In the genomic region with DNA sequence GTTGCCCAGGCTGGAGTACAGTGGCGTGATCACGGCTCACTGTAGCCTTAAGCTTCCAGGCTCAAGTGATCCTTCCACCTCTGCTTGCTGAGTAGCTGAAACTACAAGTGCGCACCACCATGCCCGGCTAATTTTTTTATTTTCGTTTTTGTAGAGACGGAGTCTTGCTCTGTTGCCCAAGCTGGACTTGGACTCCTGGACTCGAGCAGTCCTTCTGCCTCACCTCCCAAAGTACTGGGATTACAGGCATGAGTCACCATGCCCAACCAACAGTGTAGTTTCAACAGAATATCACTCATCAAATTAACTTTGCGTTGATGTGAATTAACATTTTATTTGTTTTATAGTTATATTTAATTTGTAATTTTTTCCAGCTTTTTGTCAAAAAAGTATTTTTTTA, we compare ENCODE assay signal across 21 cellular contexts. TPM values are rescaled to one million over a fixed set of nuclear protein-coding genes. Genes with fewer than 3 reads are reported as not detected.
A peak's percentile ranks its signal among the peaks of the same experiment; 100 is the strongest.
DNase-seq lines count a peak whose midpoint lies in the region; ATAC-seq, FAIRE-seq and TF ChIP-seq lines count a peak whose summit lies in the region.
"Had no signal": no experiment of that assay in that cellular context is flagged by ENCODE, and none has a peak within 500 bp of the region (broad histone marks: within the 10 kb centered on the region; RNA-seq: fewer than 3 reads in every experiment).

No MANE protein-coding gene starts in this region.

- no peak overlapping the region for H2AFZ ChIP-seq in GM23338

- no peak for TF ChIP-seq POLR2A in suprapubic skin (IDR thresholded peaks at IDR 0.05)

- DNase-seq in RCC 7860 (ENCODE audit: low spot score), result no peak
- DNase-seq in epithelial cell of proximal tubule (ENCODE audit: low read depth), result peak; percentile 76
- peak; percentile 75 for DNase-seq in renal cortical epithelial cell (ENCODE audit: low read depth)
- DNase-seq in brain microvascular endothelial cell, result no peak
- DNase-seq in activated T-cell treated with anti-CD3 and anti-CD28 coated beads, Interleukin-2, amount 50 U/mL, for 4 hours, result no peak
- no peak for DNase-seq in GM23338 (ENCODE audit: low spot score)
- no peak for DNase-seq in suprapubic skin (ENCODE audit: low spot score in 2 of 2)
- DNase-seq: BE2C; CD4-positive, alpha-beta memory T cell; DMS153; DND-41; GDM1; HFFc6 had no signal

- TF ChIP-seq EP300 in suprapubic skin (IDR thresholded peaks at IDR 0.05), result no peak

- no peaks in the 10 kb centered on the region for H3F3A ChIP-seq in GM23338 (replicated peaks; ENCODE audit: low read depth)

- WGBS in suprapubic skin, result 90% methylated on average over 8 of the region's 8 CpGs

- no peak overlapping the region for H3K4me2 ChIP-seq in GM23338

- H3K27me3 Mint-ChIP-seq in activated T-cell treated with anti-CD3 and anti-CD28 coated beads, Interleukin-2, amount 50 U/mL, for 4 hours (ENCODE audit: low read depth), result no peaks in the 10 kb centered on the region
- no peaks in the 10 kb centered on the region for H3K27me3 Mint-ChIP-seq in GM23338 (ENCODE audit: insufficient read depth, low read depth, poor library complexity)
- H3K27me3 Mint-ChIP-seq: CD4-positive, alpha-beta memory T cell; IgD-negative memory B cell had no signal

- no peak overlapping the region for H3K4me3 Mint-ChIP-seq in activated T-cell treated with anti-CD3 and anti-CD28 coated beads, Interleukin-2, amount 50 U/mL, for 4 hours
- H3K4me3 Mint-ChIP-seq in GM23338, result no peak overlapping the region
- H3K4me3 Mint-ChIP-seq: CD4-positive, alpha-beta memory T cell; HFFc6; IgD-negative memory B cell had no signal

- TF ChIP-seq CTCF in HEK293 (tag by site-specific recombination; IDR thresholded peaks at IDR 0.05) (no peak), epithelial cell of proximal tubule (conservative IDR thresholded peaks at IDR 0.05; ENCODE audit: low read depth, low read length) (no peak), brain microvascular endothelial cell (IDR thresholded peaks at IDR 0.05; ENCODE audit: low read depth, low read length, missing control alignments) (no peak), GM23338 (conservative IDR thresholded peaks at IDR 0.05; ENCODE audit: low read depth in 2 of 2) (no peak), suprapubic skin (IDR thresholded peaks at IDR 0.05) (no peak)

- H3K4me3 ChIP-seq in HEK293 (ENCODE audit: low read depth, low read length) (no peak overlapping the region), epithelial cell of proximal tubule (ENCODE audit: low read depth, low read length) (no peak overlapping the region), brain microvascular endothelial cell (ENCODE audit: low read depth, low read length) (no peak overlapping the region), GM23338 (no peak overlapping the region), suprapubic skin (no peak overlapping the region)
- H3K4me3 ChIP-seq: HAP-1 had no signal

- no peaks in the 10 kb centered on the region for H3K9me3 Mint-ChIP-seq in activated T-cell treated with anti-CD3 and anti-CD28 coated beads, Interleukin-2, amount 50 U/mL, for 4 hours
- H3K9me3 Mint-ChIP-seq in GM23338, result no peaks in the 10 kb centered on the region
- H3K9me3 Mint-ChIP-seq: CD4-positive, alpha-beta memory T cell; HFFc6; IgD-negative memory B cell had no signal

- ATAC-seq in activated T-cell treated with anti-CD3 and anti-CD28 coated beads, Interleukin-2, amount 50 U/mL, for 4 hours, result no peak
- no peak for ATAC-seq in GM23338

- H3K27ac ChIP-seq in HEK293 (ENCODE audit: extremely low read depth, low read depth, low read length) (no peak overlapping the region), brain microvascular endothelial cell (no peak overlapping the region), GM23338 (ENCODE audit: low read depth) (no peak overlapping the region), suprapubic skin (no peak overlapping the region)
- H3K27ac ChIP-seq: C4-2B had no signal

- no peak overlapping the region for H3K27ac Mint-ChIP-seq in GM23338
- H3K27ac Mint-ChIP-seq: CD4-positive, alpha-beta memory T cell; HFFc6; IgD-negative memory B cell had no signal

- POLR2A ChIA-PET in HEK293 (lab: Yijun Ruan, JAX), result no interaction called here

- H3K27me3 ChIP-seq in brain microvascular endothelial cell (replicated peaks) (no peaks in the 10 kb centered on the region), GM23338 (ENCODE audit: insufficient read depth) (no peaks in the 10 kb centered on the region), suprapubic skin (no peaks in the 10 kb centered on the region)
- H3K27me3 ChIP-seq: BE2C had no signal

- no peaks in the 10 kb centered on the region for H3K79me2 ChIP-seq in GM23338 (replicated peaks; ENCODE audit: insufficient read depth)

- H3K36me3 Mint-ChIP-seq in activated T-cell treated with anti-CD3 and anti-CD28 coated beads, Interleukin-2, amount 50 U/mL, for 4 hours (ENCODE audit: insufficient read depth), result peaks cover 24% of the 10 kb centered on the region
- H3K36me3 Mint-ChIP-seq in GM23338 (ENCODE audit: low read depth), result no peaks in the 10 kb centered on the region

- CTCF ChIA-PET in HEK293 (lab: Yijun Ruan, JAX), result interaction anchor here (0.8 to 2.4 kb wide), 2 partner anchors 12 to 299 kb away, joined by 6 to 14 read pairs; no protein-coding TSS in a partner anchor

- no peaks in the 10 kb centered on the region for H3K9me2 ChIP-seq in GM23338 (ENCODE audit: insufficient read depth)

- in situ Hi-C loops in brain microvascular endothelial cell (cut with HindIII; ENCODE audit: low pct_ligation_motif_present, low sequenced_read_pairs), result no loop called here

- no peaks in the 10 kb centered on the region for H3K4me1 Mint-ChIP-seq in activated T-cell treated with anti-CD3 and anti-CD28 coated beads, Interleukin-2, amount 50 U/mL, for 4 hours (ENCODE audit: low read depth)
- no peaks in the 10 kb centered on the region for H3K4me1 Mint-ChIP-seq in GM23338

- H4K20me1 ChIP-seq in GM23338 (replicated peaks; ENCODE audit: insufficient read depth), result no peaks in the 10 kb centered on the region

- peak; percentile 15 for FAIRE-seq in RCC 7860 (lab: Jason Lieb, UNC)
- FAIRE-seq: A204.1, D721Med, GM19239, H1 had no signal

- no peaks in the 10 kb centered on the region for H3K9me3 ChIP-seq in HEK293 (ENCODE audit: control insufficient read depth, insufficient read depth, low read depth, low read length)
- no peaks in the 10 kb centered on the region for H3K9me3 ChIP-seq in suprapubic skin
- H3K9me3 ChIP-seq: BE2C, HAP-1 had no signal

- H3K36me3 ChIP-seq in HEK293 (ENCODE audit: control insufficient read depth in 2 of 2, insufficient read depth in 1 of 2, low read length in 2 of 2) (peaks cover 6 to 27% of the 10 kb centered on the region in 2 experiments; a peak in 2 of 3 replicates), brain microvascular endothelial cell (replicated peaks) (peaks cover 2% of the 10 kb centered on the region), GM23338 (ENCODE audit: insufficient read depth) (no peaks in the 10 kb centered on the region), suprapubic skin (peaks cover 10% of the 10 kb centered on the region)
- H3K36me3 ChIP-seq: BE2C, HAP-1 had no signal

- H3K4me1 ChIP-seq in HEK293 (ENCODE audit: control insufficient read depth, insufficient read depth, low read length), result no peaks in the 10 kb centered on the region
- H3K4me1 ChIP-seq in GM23338 (ENCODE audit: insufficient read depth), result no peaks in the 10 kb centered on the region
- no peaks in the 10 kb centered on the region for H3K4me1 ChIP-seq in suprapubic skin
- H3K4me1 ChIP-seq: BE2C, HAP-1 had no signal

TF ChIP-seq in HEK293, 187 proteins besides CTCF, POLR2A, EP300 and RAD21:
- TF ChIP-seq, protein P1, sequence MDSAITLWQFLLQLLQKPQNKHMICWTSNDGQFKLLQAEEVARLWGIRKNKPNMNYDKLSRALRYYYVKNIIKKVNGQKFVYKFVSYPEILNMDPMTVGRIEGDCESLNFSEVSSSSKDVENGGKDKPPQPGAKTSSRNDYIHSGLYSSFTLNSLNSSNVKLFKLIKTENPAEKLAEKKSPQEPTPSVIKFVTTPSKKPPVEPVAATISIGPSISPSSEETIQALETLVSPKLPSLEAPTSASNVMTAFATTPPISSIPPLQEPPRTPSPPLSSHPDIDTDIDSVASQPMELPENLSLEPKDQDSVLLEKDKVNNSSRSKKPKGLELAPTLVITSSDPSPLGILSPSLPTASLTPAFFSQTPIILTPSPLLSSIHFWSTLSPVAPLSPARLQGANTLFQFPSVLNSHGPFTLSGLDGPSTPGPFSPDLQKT (IDR thresholded peaks at IDR 0.05; ENCODE audit: borderline replicate concordance, low read depth, low read length), result no peak
- TF ChIP-seq ZNF121 (tag by site-specific recombination; IDR thresholded peaks at IDR 0.05), result peak; percentile 64; the same call in 1 of the 2 replicates
- TF ChIP-seq ZNF391 (tag by site-specific recombination; IDR thresholded peaks at IDR 0.05; ENCODE audit: borderline replicate concordance, low read depth), result no peak

RNA-seq across cellular contexts. Expression of a gene that starts 45.3 kb away (rescaled TPM):
- 19.0 TPM in 2 replicates for total RNA-seq in epithelial cell of proximal tubule
- total RNA-seq in renal cortical epithelial cell, result 32.3 and 56.5 TPM in 2 replicates
- total RNA-seq in activated T-cell treated with anti-CD3 and anti-CD28 coated beads, Interleukin-2, amount 50 U/mL, for 4 hours, result 10 to 100 TPM; 28.4 to 34.8 (median 33.6) TPM
- total RNA-seq in GM23338 (2014; rRNA removed; shearing (Covaris generic)), result 28.5 and 34.9 TPM in 2 replicates
- 86.7 and 103 TPM in 2 replicates for polyA plus RNA-seq in GM23338 (2016; fragmentation: Nextera tagmentation; extraction: Ambion mirVana)
- 10 to 100 TPM; 20.0 to 60.0 (median 23.0) TPM for total RNA-seq in suprapubic skin

RNA-seq across cellular contexts. Expression of a gene that starts 53.5 kb away (rescaled TPM):
- total RNA-seq in epithelial cell of proximal tubule, result 28.4 and 40.3 TPM in 2 replicates
- total RNA-seq in renal cortical epithelial cell, result 35.2 and 43.4 TPM in 2 replicates
- total RNA-seq in activated T-cell treated with anti-CD3 and anti-CD28 coated beads, Interleukin-2, amount 50 U/mL, for 4 hours, result 10 to 100 TPM; 68.9 to 85.7 (median 77.9) TPM
- total RNA-seq in GM23338 (2014; rRNA removed; shearing (Covaris generic)), result 84.9 and 94.6 TPM in 2 replicates
- polyA plus RNA-seq in GM23338 (2016; fragmentation: Nextera tagmentation; extraction: Ambion mirVana), result 24.2 and 24.3 TPM in 2 replicates
- total RNA-seq in suprapubic skin, result 10 to 100 TPM; 17.2 to 31.9 (median 21.3) TPM

Comparison
In these comparisons a context has a peak if more than half of its experiments do, and no peak if none do; other contexts are left out.
1. DNase-seq: peak in epithelial cell of proximal tubule (single experiment) and renal cortical epithelial cell (single experiment); none in RCC 7860 (single experiment), brain microvascular endothelial cell (single experiment), activated T-cell treated with anti-CD3 and anti-CD28 coated beads, Interleukin-2, amount 50 U/mL, for 4 hours (single experiment), GM23338 (single experiment) and suprapubic skin (0 of 2).